24 cellular contexts compared by ENCODE assay signal in the genomic region with DNA sequence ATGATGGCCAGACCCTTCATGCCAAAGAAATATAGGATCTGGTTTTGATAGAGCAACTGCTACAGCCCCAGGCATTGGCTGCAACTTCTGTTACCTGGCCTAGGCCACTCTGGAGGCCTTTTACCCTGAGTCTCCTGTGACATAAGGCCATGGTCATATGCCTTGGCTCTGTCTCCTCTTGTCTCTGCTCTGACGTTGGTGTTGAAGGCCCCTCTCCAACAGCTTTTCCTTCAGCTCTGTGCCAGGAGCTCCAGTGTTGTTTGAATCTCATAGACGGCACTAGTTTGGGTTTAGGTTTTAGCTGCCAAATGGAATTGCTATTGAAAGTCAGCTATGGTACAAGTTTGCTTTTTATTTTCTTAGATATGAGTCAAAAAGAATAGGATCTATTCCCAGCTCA. TPM values are rescaled to one million over a fixed set of nuclear protein-coding genes. Genes with fewer than 3 reads are reported as not detected.
DNase-seq lines count a peak whose midpoint lies in the region; ATAC-seq and TF ChIP-seq lines count a peak whose summit lies in the region.
"Had no signal": no experiment of that assay in that cellular context is flagged by ENCODE, and none has a peak within 500 bp of the region (broad histone marks: within the 10 kb centered on the region; RNA-seq: fewer than 3 reads in every experiment).

No MANE protein-coding gene starts in this region.

- H3K4me3 ChIP-seq in heart left ventricle (no peak overlapping the region), tibial artery (no peak overlapping the region)
- H3K4me3 ChIP-seq: PC-9, vagina had no signal

- peak overlapping the region in 1 of 5 experiments; percentile 41 for H3K4me3 Mint-ChIP-seq in brain
- no peak overlapping the region for H3K4me3 Mint-ChIP-seq in nephron
- H3K4me3 Mint-ChIP-seq in nephron progenitor cell: no peak overlapping the region
- H3K4me3 Mint-ChIP-seq: activated CD4-positive, alpha-beta T cell treated with anti-CD3 and anti-CD28 coated beads for 36 hours; activated naive CD8-positive, alpha-beta T cell; HFFc6; naive thymus-derived CD4-positive, alpha-beta T cell had no signal

- no peaks in the 10 kb centered on the region for H3K27me3 ChIP-seq in heart left ventricle
- H3K27me3 ChIP-seq in tibial artery: no peaks in the 10 kb centered on the region
- H3K27me3 ChIP-seq: vagina had no signal

- WGBS in heart left ventricle, 4 donors: 32 to 49% (median 36%) methylated on average over 2 of the region's 2 CpGs

- H3K9me3 Mint-ChIP-seq in brain: peaks cover 0 to 7% (median 4%) of the 10 kb centered on the region in 5 experiments
- no peaks in the 10 kb centered on the region for H3K9me3 Mint-ChIP-seq in nephron
- H3K9me3 Mint-ChIP-seq in nephron progenitor cell: peaks cover 5% of the 10 kb centered on the region
- H3K9me3 Mint-ChIP-seq: HFFc6; naive thymus-derived CD4-positive, alpha-beta T cell had no signal

- H3K9me3 ChIP-seq in heart left ventricle: peaks cover 0 to 7% (median 0%) of the 10 kb centered on the region in 12 donors
- no peaks in the 10 kb centered on the region for H3K9me3 ChIP-seq in tibial artery
- H3K9me3 ChIP-seq: vagina had no signal

- H3K36me3 ChIP-seq in heart left ventricle (peaks cover 0 to 49% (median 31%) of the 10 kb centered on the region in 9 donors), tibial artery (peaks cover 0 to 27% (median 6%) of the 10 kb centered on the region in 3 donors)

- peaks cover 18% of the 10 kb centered on the region for H3K4me1 Mint-ChIP-seq in brain
- H3K4me1 Mint-ChIP-seq in nephron: peaks cover 23% of the 10 kb centered on the region
- no peaks in the 10 kb centered on the region for H3K4me1 Mint-ChIP-seq in nephron progenitor cell
- H3K4me1 Mint-ChIP-seq: naive thymus-derived CD4-positive, alpha-beta T cell had no signal

- peaks cover 57% of the 10 kb centered on the region for H3K36me3 Mint-ChIP-seq in brain
- peaks cover 46% of the 10 kb centered on the region for H3K36me3 Mint-ChIP-seq in nephron (ENCODE audit: low read depth)
- H3K36me3 Mint-ChIP-seq in nephron progenitor cell (ENCODE audit: low read depth): peaks cover 50% of the 10 kb centered on the region

- DNase-seq in heart left ventricle (peak in 3 of 5 donors; percentile 27 to 53 (median 29)), tibial artery (no peak), nephron progenitor cell (no peak), NCI-H345 (lab: John Stamatoyannopoulos, UW) (no peak)
- DNase-seq in activated CD4-positive, alpha-beta T cell treated with anti-CD3 and anti-CD28 coated beads, Interleukin-2, amount 50 U/mL, for 48 hours: no peak
- DNase-seq: activated CD4-positive, alpha-beta T cell treated with anti-CD3 and anti-CD28 coated beads for 36 hours; activated CD8-positive, alpha-beta memory T cell treated with anti-CD3 and anti-CD28 coated beads for 24 hours; activated effector memory CD4-positive, alpha-beta T cell treated with Interleukin-2 at 50 U/mL for 16 hours; Calu3; DND-41; HFFc6; midbrain; naive thymus-derived CD4-positive, alpha-beta T cell; NCI-H146; NCI-H524; PC-9; SHP77 treated with DMSO at 0.1 percent for 48 hours; stimulated activated CD4-positive, alpha-beta T cell treated with anti-CD3 and anti-CD28 coated beads, Interleukin-2, amount 100 ng/mL, for 48 hours had no signal

- intact Hi-C loops in heart left ventricle (cut with DNase I) (loop anchor here in 3 of 10 donors (10.0 kb wide), 4 partner anchors 203 to 683 kb away; no protein-coding TSS in a partner anchor), tibial artery (cut with DNase I; ENCODE audit: low total_unique reads) (loop anchor here (10.0 kb wide), 1 partner anchor 353 kb away; no protein-coding TSS in a partner anchor)

- H3K27ac ChIP-seq in heart left ventricle: peak overlapping the region in 9 of 12 donors; percentile 1 to 60 (median 31)
- H3K27ac ChIP-seq in tibial artery: peak overlapping the region; percentile 44 to 59
- H3K27ac ChIP-seq: C4-2B, PC-9 had no signal

- TF ChIP-seq CTCF in brain (conservative IDR thresholded peaks at IDR 0.05) (no peak), heart left ventricle (IDR thresholded peaks at IDR 0.05) (no peak), nephron (IDR thresholded peaks at IDR 0.05; ENCODE audit: unreplicated experiment in 3 of 3) (no peak), tibial artery (IDR thresholded peaks at IDR 0.05) (no peak), nephron progenitor cell (IDR thresholded peaks at IDR 0.05) (no peak)

- ATAC-seq in heart left ventricle (peak; percentile 74 to 90 (median 88)), HG03025 (IDR thresholded peaks at IDR 0.05; ENCODE audit: low FRiP score, unreplicated experiment) (no peak)
- ATAC-seq: activated CD4-positive, alpha-beta T cell treated with anti-CD3 and anti-CD28 coated beads for 36 hours; naive thymus-derived CD4-positive, alpha-beta T cell had no signal

- H3K27me3 Mint-ChIP-seq in brain (no peaks in the 10 kb centered on the region), nephron (ENCODE audit: low read depth) (no peaks in the 10 kb centered on the region), nephron progenitor cell (ENCODE audit: low read depth, poor library complexity) (no peaks in the 10 kb centered on the region)
- H3K27me3 Mint-ChIP-seq: activated CD4-positive, alpha-beta T cell treated with anti-CD3 and anti-CD28 coated beads for 36 hours; activated naive CD8-positive, alpha-beta T cell; naive thymus-derived CD4-positive, alpha-beta T cell had no signal

- TF ChIP-seq POLR2A in heart left ventricle (IDR thresholded peaks at IDR 0.05): no peak

- H3K4me1 ChIP-seq in heart left ventricle (peaks cover 0 to 32% (median 12%) of the 10 kb centered on the region in 12 donors), tibial artery (peaks cover 0 to 19% (median 12%) of the 10 kb centered on the region in 4 donors)

- H3K27ac Mint-ChIP-seq in brain: peak overlapping the region in 3 of 5 experiments; percentile 64 to 92 (median 91)
- H3K27ac Mint-ChIP-seq in nephron: peak overlapping the region in 2 of 3 experiments; percentile 50 to 93
- no peak overlapping the region for H3K27ac Mint-ChIP-seq in nephron progenitor cell
- H3K27ac Mint-ChIP-seq: activated CD4-positive, alpha-beta T cell treated with anti-CD3 and anti-CD28 coated beads for 36 hours; activated naive CD8-positive, alpha-beta T cell; HFFc6 had no signal

RNA-seq across cellular contexts. Expression of a gene that starts 41.1 kb away (rescaled TPM):
- polyA plus RNA-seq in brain (ENCODE audit: insufficient read depth, low read depth, low replicate concordance): 34.1 TPM
- total RNA-seq in heart left ventricle: 10 to 100 TPM; 13.8 to 24.6 (median 18.2) TPM
- 10 to 100 TPM in 1 of 2 donors, 1 to 10 TPM in 1; 6.2 to 12.7 TPM for polyA plus RNA-seq in heart left ventricle

RNA-seq across cellular contexts. Expression of a gene that starts 41.4 kb away (rescaled TPM):
- polyA plus RNA-seq in brain (ENCODE audit: insufficient read depth, low read depth, low replicate concordance) (39.2 TPM), heart left ventricle (10 to 100 TPM; 10.2 to 15.1 TPM)
- 1 to 10 TPM; 5.7 to 9.2 (median 7.4) TPM for total RNA-seq in heart left ventricle

Comparison
In these comparisons a context has a peak if more than half of its experiments do, and no peak if none do; other contexts are left out.
1. DNase-seq: peak in heart left ventricle (3 of 5); none in tibial artery (0 of 2), activated CD4-positive, alpha-beta T cell treated with anti-CD3 and anti-CD28 coated beads, Interleukin-2, amount 50 U/mL, for 48 hours (0 of 2), nephron progenitor cell (single experiment) and NCI-H345 (single experiment).